10 cellular contexts compared by ENCODE assay signal in the genomic region with DNA sequence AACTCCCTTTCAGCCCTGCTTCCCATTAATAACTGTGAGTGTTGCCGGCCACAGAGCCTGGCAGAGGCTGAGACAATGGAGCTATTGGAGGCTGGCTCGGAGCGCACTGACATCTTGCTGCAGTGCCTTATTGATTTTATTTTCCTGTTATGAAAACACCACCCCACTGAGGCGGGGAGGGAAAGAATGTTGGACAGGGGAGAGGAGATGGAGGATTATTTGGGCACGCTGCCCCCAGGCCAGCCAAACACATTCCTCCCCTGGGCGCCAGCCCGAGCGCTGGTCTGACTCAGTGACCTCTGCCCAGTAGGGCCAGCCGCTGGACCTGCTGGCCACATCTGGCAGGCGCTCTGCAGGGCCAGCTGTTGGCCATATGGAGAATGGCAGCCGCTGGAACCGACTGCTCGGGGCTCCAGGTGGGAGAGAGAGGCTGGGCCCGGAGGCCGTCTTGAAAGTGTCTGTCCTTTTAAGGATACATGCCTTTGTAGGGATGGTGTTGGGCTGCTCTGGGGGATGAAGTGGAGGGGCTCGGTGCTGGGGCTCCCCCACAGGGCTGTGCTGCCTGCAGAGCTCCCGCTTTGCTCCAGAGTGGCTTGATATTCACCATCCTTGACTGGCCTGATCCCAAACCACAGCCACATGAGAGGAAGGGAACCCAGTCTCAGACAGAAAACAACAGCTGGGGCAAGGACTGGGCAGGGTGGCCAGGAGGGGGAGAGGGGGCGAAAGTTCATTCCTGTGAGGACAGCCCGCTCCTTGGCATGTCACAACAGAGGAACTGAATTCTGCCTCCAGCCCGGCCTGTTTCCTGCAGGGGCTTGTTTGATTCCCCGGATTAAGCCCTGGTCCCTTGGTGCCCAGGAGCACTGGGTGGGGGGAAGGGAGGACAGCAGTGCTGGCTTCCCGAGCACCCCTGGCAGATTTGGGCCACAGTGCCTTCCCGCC.
DNase-seq lines count a peak whose midpoint lies in the region; ATAC-seq, FAIRE-seq and TF ChIP-seq lines count a peak whose summit lies in the region.
"Had no signal": no experiment of that assay in that cellular context is flagged by ENCODE, and none has a peak within 500 bp of the region (broad histone marks: within the 10 kb centered on the region; RNA-seq: fewer than 3 reads in every experiment).

No MANE protein-coding gene starts in this region.

- no peak overlapping the region for H3K9ac ChIP-seq in astrocyte (ENCODE audit: low read length)

- peaks cover 6% of the 10 kb centered on the region for H4K20me1 ChIP-seq in astrocyte (ENCODE audit: insufficient read depth, low read length)

- ATAC-seq in left cardiac atrium (peak; percentile 72), GM18520 (IDR thresholded peaks at IDR 0.05; ENCODE audit: unreplicated experiment) (no peak)

- DNase-seq in EL, result peak; percentile 88
- DNase-seq in astrocyte (ENCODE audit: low read depth), result peak; percentile 39
- peak; percentile 56 for DNase-seq in left cardiac atrium
- DNase-seq in progenitor cell of endocrine pancreas (ENCODE audit: low spot score, unreplicated experiment), result peak; percentile 25
- DNase-seq in GM13976 (ENCODE audit: low spot score), result no peak
- no peak for DNase-seq in WERI-Rb-1
- no peak for DNase-seq in stimulated activated CD4-positive, alpha-beta T cell treated with anti-CD3 and anti-CD28 coated beads, Interleukin-15, amount 100 ng/mL, for 24 hours
- DNase-seq: NCI-H2029 treated with DMSO at 0.1 percent for 48 hours had no signal

- H2AFZ ChIP-seq in astrocyte (ENCODE audit: low read depth, low read length), result no peak overlapping the region

- H3K4me3 ChIP-seq in astrocyte (ENCODE audit: insufficient read depth, low read depth, low read length) (no peak overlapping the region), WERI-Rb-1 (ENCODE audit: low read depth, low read length) (no peak overlapping the region)

- H3K27ac Mint-ChIP-seq in astrocyte (ENCODE audit: unreplicated experiment), result no peak overlapping the region
- H3K27ac Mint-ChIP-seq in progenitor cell of endocrine pancreas, result peak overlapping the region; percentile 74

- H3K27me3 Mint-ChIP-seq in astrocyte (ENCODE audit: low read depth, unreplicated experiment) (peaks cover 72% of the 10 kb centered on the region), progenitor cell of endocrine pancreas (peaks cover 12% of the 10 kb centered on the region)

- H3K27ac ChIP-seq in astrocyte (ENCODE audit: low read depth, low read length) (no peak overlapping the region), WERI-Rb-1 (no peak overlapping the region)

- H3K4me2 ChIP-seq in astrocyte (ENCODE audit: low read length), result peak overlapping the region; percentile 20

- H3K36me3 ChIP-seq in astrocyte (ENCODE audit: insufficient read depth, low read length) (no peaks in the 10 kb centered on the region), WERI-Rb-1 (peaks cover 15% of the 10 kb centered on the region)

- H3K4me3 Mint-ChIP-seq in astrocyte (ENCODE audit: unreplicated experiment) (no peak overlapping the region), progenitor cell of endocrine pancreas (ENCODE audit: low read depth) (no peak overlapping the region)

- H3K9me3 ChIP-seq in astrocyte (ENCODE audit: insufficient read depth, low read depth, low read length), result no peaks in the 10 kb centered on the region
- H3K9me3 ChIP-seq in WERI-Rb-1 (ENCODE audit: severe bottlenecking), result no peaks in the 10 kb centered on the region

- FAIRE-seq in astrocyte (lab: Jason Lieb, UNC), result no peak
- FAIRE-seq: frontal cortex had no signal

- TF ChIP-seq CTCF in astrocyte (IDR thresholded peaks at IDR 0.05; ENCODE audit: insufficient read depth, low read depth, low read length) (no peak), progenitor cell of endocrine pancreas (IDR thresholded peaks at IDR 0.05; ENCODE audit: unreplicated experiment) (peak; percentile 22), GM13976 (IDR thresholded peaks at IDR 0.05; ENCODE audit: borderline replicate concordance, control extremely low read depth, extremely low read depth, insufficient read depth, missing control alignments) (no peak), WERI-Rb-1 (IDR thresholded peaks at IDR 0.05; ENCODE audit: low read depth, low read length) (no peak)

- peaks cover 3% of the 10 kb centered on the region for H3K36me3 Mint-ChIP-seq in astrocyte (ENCODE audit: low read depth, unreplicated experiment)
- no peaks in the 10 kb centered on the region for H3K36me3 Mint-ChIP-seq in progenitor cell of endocrine pancreas (ENCODE audit: insufficient read depth)

- H3K4me1 Mint-ChIP-seq in astrocyte (ENCODE audit: low read depth, unreplicated experiment), result no peaks in the 10 kb centered on the region
- H3K4me1 Mint-ChIP-seq in progenitor cell of endocrine pancreas (ENCODE audit: low read depth), result peaks cover 17% of the 10 kb centered on the region

- H3K27me3 ChIP-seq in astrocyte (ENCODE audit: insufficient read depth, low read length), result peaks cover 2% of the 10 kb centered on the region
- H3K27me3 ChIP-seq in WERI-Rb-1 (ENCODE audit: insufficient read depth, low read depth, severe bottlenecking), result no peaks in the 10 kb centered on the region

- H3K9me3 Mint-ChIP-seq in astrocyte (ENCODE audit: unreplicated experiment), result peaks cover 3% of the 10 kb centered on the region
- H3K9me3 Mint-ChIP-seq in progenitor cell of endocrine pancreas (ENCODE audit: low read depth), result no peaks in the 10 kb centered on the region

- H3K79me2 ChIP-seq in astrocyte (ENCODE audit: insufficient read depth, low read length), result no peaks in the 10 kb centered on the region

- peaks cover 11% of the 10 kb centered on the region for H3K4me1 ChIP-seq in astrocyte (ENCODE audit: insufficient read depth, low read length)

- in situ Hi-C loops in GM13976 (cut with MboI; ENCODE audit: low sequenced_read_pairs, unreplicated experiment), result no loop called here

- intact Hi-C loops in left cardiac atrium (cut with DNase I), result no loop called here

Comparison
In these comparisons a context has a peak if more than half of its experiments do, and no peak if none do; other contexts are left out.
1. DNase-seq: peak in EL (single experiment), astrocyte (single experiment), left cardiac atrium (single experiment) and progenitor cell of endocrine pancreas (single experiment); none in GM13976 (single experiment), WERI-Rb-1 (single experiment) and stimulated activated CD4-positive, alpha-beta T cell treated with anti-CD3 and anti-CD28 coated beads, Interleukin-15, amount 100 ng/mL, for 24 hours (single experiment).